ENCODE assay signal across 12 cellular contexts in the genomic region with DNA sequence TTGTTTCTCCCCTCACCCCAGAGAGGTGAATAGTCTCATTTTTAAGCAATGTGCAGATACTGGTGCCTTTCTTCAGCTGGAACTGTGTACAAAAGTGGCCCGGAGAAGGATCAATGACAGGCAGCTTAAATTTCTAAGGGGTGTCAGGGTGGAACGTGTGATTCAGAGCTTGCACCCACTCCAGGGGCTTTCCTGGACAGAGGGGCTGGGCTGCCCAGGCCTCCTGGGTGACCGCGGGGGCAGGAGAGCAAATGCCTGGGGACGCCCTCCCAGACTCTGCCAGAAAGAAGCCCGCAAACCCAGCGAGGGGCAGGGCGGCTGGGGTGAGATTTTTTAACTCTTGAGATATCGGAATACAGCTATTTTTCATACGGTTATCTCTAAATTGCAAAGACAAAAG. TPM values are rescaled to one million over a fixed set of nuclear protein-coding genes. Genes with fewer than 3 reads are reported as not detected.
DNase-seq lines count a peak whose midpoint lies in the region; ATAC-seq and TF ChIP-seq lines count a peak whose summit lies in the region.
"Had no signal": no experiment of that assay in that cellular context is flagged by ENCODE, and none has a peak within 500 bp of the region (broad histone marks: within the 10 kb centered on the region; RNA-seq: fewer than 3 reads in every experiment).

No MANE protein-coding gene starts in this region.

- DNase-seq in cardiac muscle cell (ENCODE audit: low read depth in 1 of 2, low spot score in 1 of 2) = peak in 1 of 2 donors; percentile 22
- DNase-seq in heart left ventricle = no peak
- DNase-seq in chondrocyte (ENCODE audit: low spot score) = peak; percentile 42
- DNase-seq in neural crest cell (ENCODE audit: low read depth, low spot score) = no peak
- DNase-seq in tibial nerve (ENCODE audit: low spot score in 2 of 2) = no peak
- DNase-seq in NCI-H1930 (lab: John Stamatoyannopoulos, UW) = no peak
- no peak for DNase-seq in T-cell
- no peak for DNase-seq in DMS153 treated with DMSO at 0.1 percent for 48 hours (lab: John Stamatoyannopoulos, UW; ENCODE audit: unreplicated experiment)
- DNase-seq: activated CD4-positive, alpha-beta memory T cell treated with anti-CD3 and anti-CD28 coated beads for 36 hours; foreskin fibroblast; GOT3; islet precursor cell had no signal

- CTCF ChIA-PET in T-cell (lab: Charles Lee) = interaction anchor here in 1 of 2 donors (0.6 kb wide), 1 partner anchor 36 kb away, joined by 3 read pairs; the partner anchor contains the start of gene NFKBIA

- H3K36me3 Mint-ChIP-seq in chondrocyte (ENCODE audit: low read depth) = no peaks in the 10 kb centered on the region
- no peaks in the 10 kb centered on the region for H3K36me3 Mint-ChIP-seq in neural crest cell (ENCODE audit: low read depth)
- H3K36me3 Mint-ChIP-seq in T-cell = no peaks in the 10 kb centered on the region

- ATAC-seq in heart left ventricle (no peak), T-cell (replicated peaks in 1 of 4) (no peak)

- H3K27ac Mint-ChIP-seq in chondrocyte (ENCODE audit: unreplicated experiment) = peak overlapping the region; percentile 63
- H3K27ac Mint-ChIP-seq in neural crest cell (ENCODE audit: unreplicated experiment) = peak overlapping the region; percentile 84
- peak overlapping the region in 1 of 2 donors; percentile 82 for H3K27ac Mint-ChIP-seq in T-cell
- H3K27ac Mint-ChIP-seq: activated CD4-positive, alpha-beta memory T cell treated with anti-CD3 and anti-CD28 coated beads for 36 hours had no signal

- H3K27me3 Mint-ChIP-seq in chondrocyte (ENCODE audit: low read depth) (no peaks in the 10 kb centered on the region), neural crest cell (ENCODE audit: low read depth) (no peaks in the 10 kb centered on the region), T-cell (no peaks in the 10 kb centered on the region)
- H3K27me3 Mint-ChIP-seq: activated CD4-positive, alpha-beta memory T cell treated with anti-CD3 and anti-CD28 coated beads for 36 hours had no signal

- H3K27ac ChIP-seq in cardiac muscle cell (peak overlapping the region; percentile 78), heart left ventricle (peak overlapping the region in 1 of 12 donors; percentile 13), tibial nerve (peak overlapping the region; percentile 29 to 94 (median 76))

- TF ChIP-seq EP300 in tibial nerve (IDR thresholded peaks at IDR 0.05) = no peak

- H3K4me3 ChIP-seq in cardiac muscle cell (no peak overlapping the region), heart left ventricle (peak overlapping the region in 2 of 12 donors; percentile 14 to 34), tibial nerve (peak overlapping the region in 2 of 4 donors; percentile 23 to 31)

- peaks cover 50% of the 10 kb centered on the region for H3K4me1 Mint-ChIP-seq in chondrocyte (ENCODE audit: low read depth)
- H3K4me1 Mint-ChIP-seq in neural crest cell = peaks cover 30% of the 10 kb centered on the region
- peaks cover 27 to 30% (median 28%) of the 10 kb centered on the region in 3 donors for H3K4me1 Mint-ChIP-seq in T-cell

- intact Hi-C loops in heart left ventricle (cut with DNase I) = no loop called here

- POLR2A ChIA-PET in T-cell (lab: Charles Lee) = interaction anchor here in 1 of 2 donors (1.7 kb wide), 1 partner anchor 35 kb away, joined by 4 read pairs; no protein-coding TSS in a partner anchor

- H3K9me3 ChIP-seq in cardiac muscle cell (ENCODE audit: low read depth) (no peaks in the 10 kb centered on the region), heart left ventricle (peaks cover 0 to 9% (median 0%) of the 10 kb centered on the region in 12 donors), tibial nerve (peaks cover 0 to 10% (median 0%) of the 10 kb centered on the region in 4 donors)

- H3K4me3 Mint-ChIP-seq in chondrocyte (ENCODE audit: unreplicated experiment) = no peak overlapping the region
- H3K4me3 Mint-ChIP-seq in neural crest cell = no peak overlapping the region
- H3K4me3 Mint-ChIP-seq in T-cell = peak overlapping the region in 1 of 3 donors; percentile 9
- H3K4me3 Mint-ChIP-seq: activated CD4-positive, alpha-beta memory T cell treated with anti-CD3 and anti-CD28 coated beads for 36 hours had no signal

- TF ChIP-seq CTCF in cardiac muscle cell (IDR thresholded peaks at IDR 0.05; ENCODE audit: low read depth, low read length) (no peak), heart left ventricle (IDR thresholded peaks at IDR 0.05) (no peak), chondrocyte (IDR thresholded peaks at IDR 0.05) (no peak), neural crest cell (conservative IDR thresholded peaks at IDR 0.05) (no peak), tibial nerve (IDR thresholded peaks at IDR 0.05) (no peak)

- no peaks in the 10 kb centered on the region for H3K36me3 ChIP-seq in cardiac muscle cell
- no peaks in the 10 kb centered on the region for H3K36me3 ChIP-seq in heart left ventricle
- H3K36me3 ChIP-seq in tibial nerve = no peaks in the 10 kb centered on the region

- H3K27me3 ChIP-seq in cardiac muscle cell (no peaks in the 10 kb centered on the region), heart left ventricle (no peaks in the 10 kb centered on the region), tibial nerve (no peaks in the 10 kb centered on the region)

- H3K4me1 ChIP-seq in cardiac muscle cell (ENCODE audit: low read depth) = peaks cover 31% of the 10 kb centered on the region
- peaks cover 0 to 54% (median 15%) of the 10 kb centered on the region in 12 donors for H3K4me1 ChIP-seq in heart left ventricle
- peaks cover 0 to 64% (median 49%) of the 10 kb centered on the region in 4 donors for H3K4me1 ChIP-seq in tibial nerve

- H3K9me3 Mint-ChIP-seq in chondrocyte (ENCODE audit: low read depth) (peaks cover 2% of the 10 kb centered on the region), neural crest cell (peaks cover 6% of the 10 kb centered on the region), T-cell (peaks cover 2 to 10% (median 5%) of the 10 kb centered on the region in 3 donors)

- WGBS in heart left ventricle, 4 donors = 30 to 46% (median 39%) methylated on average over 10 of the region's 10 CpGs
- WGBS in tibial nerve, 2 donors = 16 to 21% methylated on average over 10 of the region's 10 CpGs

- no peak for TF ChIP-seq POLR2A in heart left ventricle (IDR thresholded peaks at IDR 0.05)
- TF ChIP-seq POLR2A in tibial nerve (IDR thresholded peaks at IDR 0.05) = no peak

RNA-seq across cellular contexts. Expression of gene NFKBIA, which starts 36.0 kb away (rescaled TPM):
- total RNA-seq in cardiac muscle cell (99.6 and 148 TPM in 2 replicates), heart left ventricle (100 to 1,000 TPM in 3 of 9 donors, 10 to 100 TPM in 6; 42.7 to 193 (median 68.5) TPM), chondrocyte (41.0 to 53.5 TPM (median 42.2 TPM) in 3 replicates), neural crest cell (30.3 and 31.2 TPM in 2 replicates), tibial nerve (1,000 to 10,000 TPM in 1 of 4 donors, 100 to 1,000 TPM in 3; 631 to 1,165 (median 930) TPM), T-cell (1,000 to 10,000 TPM in 2 of 5 donors, 100 to 1,000 TPM in 3; 129 to 1,245 (median 169) TPM)
- polyA plus RNA-seq in cardiac muscle cell (64.1 and 79.1 TPM in 2 replicates), heart left ventricle (10 to 100 TPM; 53.9 to 64.3 TPM)
